22 cellular contexts compared by ENCODE assay signal in genomic region chr12:112665971-112666370, GRCh38.
"Had no signal": no experiment of that assay in that cellular context is flagged by ENCODE, and none has a peak within 500 bp of the region (broad histone marks: within the 10 kb centered on the region; RNA-seq: fewer than 3 reads in every experiment).

No MANE protein-coding gene starts in this region.

- H3K9me3 ChIP-seq: esophagus muscularis mucosa, gastroesophageal sphincter, mucosa of descending colon, neutrophil, psoas muscle, right lobe of liver, spleen, stomach, thoracic aorta, transverse colon had no signal

- H3K27me3 ChIP-seq: right lobe of liver had no signal

- H3K4me3 Mint-ChIP-seq: naive thymus-derived CD8-positive, alpha-beta T cell had no signal

- H3K4me3 ChIP-seq: esophagus muscularis mucosa, gastroesophageal sphincter, mucosa of descending colon, psoas muscle, right lobe of liver, spleen, stomach, thoracic aorta, transverse colon had no signal

- H3K36me3 ChIP-seq: esophagus muscularis mucosa, gastroesophageal sphincter, neutrophil, right lobe of liver, spleen, stomach, thoracic aorta, transverse colon had no signal

- DNase-seq: effector memory CD4-positive, alpha-beta T cell; foreskin fibroblast; glutamatergic neuron; mucosa of descending colon; naive thymus-derived CD8-positive, alpha-beta T cell; psoas muscle; retina; right lobe of liver; spleen; stimulated activated CD4-positive, alpha-beta T cell treated with anti-CD3 and anti-CD28 coated beads, Interleukin-15, amount 100 ng/mL, for 24 hours; stimulated activated CD4-positive, alpha-beta T cell treated with anti-CD3 and anti-CD28 coated beads, Interleukin-1b, Interleukin-23, amount 100 ng/mL, for 48 hours; stimulated activated CD4-positive, alpha-beta T cell treated with anti-CD3 and anti-CD28 coated beads, Interleukin-4, amount 100 ng/mL, for 24 hours; stimulated activated naive CD4-positive, alpha-beta T cell; stomach; substantia nigra; transverse colon had no signal

- H3K4me1 ChIP-seq: esophagus muscularis mucosa, gastroesophageal sphincter, psoas muscle, right lobe of liver, spleen, stomach, transverse colon had no signal

- H3K36me3 Mint-ChIP-seq: naive thymus-derived CD8-positive, alpha-beta T cell had no signal

- H3K27ac ChIP-seq: epithelial cell of prostate, esophagus muscularis mucosa, gastroesophageal sphincter, neutrophil, psoas muscle, right lobe of liver, spleen, stomach, thoracic aorta, transverse colon had no signal

- ATAC-seq: gastroesophageal sphincter; left lobe of liver; mucosa of descending colon; naive thymus-derived CD8-positive, alpha-beta T cell; psoas muscle; right lobe of liver had no signal
